8 cellular contexts compared by ENCODE assay signal in genomic region chr6:53361549-53362031, GRCh38. TPM values are rescaled to one million over a fixed set of nuclear protein-coding genes. Genes with fewer than 3 reads are reported as not detected.
DNase-seq lines count a peak whose midpoint lies in the region; ATAC-seq and TF ChIP-seq lines count a peak whose summit lies in the region.

No MANE protein-coding gene starts in this region.

- peak; percentile 53 for DNase-seq in stimulated activated CD4-positive, alpha-beta T cell treated with anti-CD3 and anti-CD28 coated beads, Interleukin-1b, Interleukin-23, amount 100 ng/mL, for 48 hours
- no peak for DNase-seq in stimulated activated CD4-positive, alpha-beta T cell treated with anti-CD3 and anti-CD28 coated beads, Interleukin-12 subunit alpha, Interleukin-12 subunit beta, amount 100 ng/mL, for 4 hours
- DNase-seq in activated CD4-positive, alpha-beta T cell treated with anti-CD3 and anti-CD28 coated beads for 4 hours, result peak; percentile 38 to 58
- peak; percentile 34 for DNase-seq in epithelial cell of prostate (ENCODE audit: low read depth, low spot score)
- no peak for DNase-seq in type B pancreatic cell (ENCODE audit: extremely low spot score, unreplicated experiment)
- no peak for DNase-seq in AML-193 (lab: John Stamatoyannopoulos, UW)
- no peak for DNase-seq in 8988T

- ATAC-seq in GM19463 (IDR thresholded peaks at IDR 0.05; ENCODE audit: unreplicated experiment), result no peak

- H3K27ac ChIP-seq in epithelial cell of prostate, result peak overlapping the region; percentile 14

- peaks cover 21% of the 10 kb centered on the region for H3K4me1 Mint-ChIP-seq in type B pancreatic cell (ENCODE audit: unreplicated experiment)

- no peaks in the 10 kb centered on the region for H3K9me3 Mint-ChIP-seq in type B pancreatic cell

- no peak for TF ChIP-seq CTCF in type B pancreatic cell (conservative IDR thresholded peaks at IDR 0.05)

- H3K4me3 Mint-ChIP-seq in type B pancreatic cell, result no peak overlapping the region

- peaks cover 3% of the 10 kb centered on the region for H3K36me3 Mint-ChIP-seq in type B pancreatic cell

- H3K27me3 Mint-ChIP-seq in type B pancreatic cell, result no peaks in the 10 kb centered on the region

- peak overlapping the region; percentile 42 for H3K27ac Mint-ChIP-seq in type B pancreatic cell

RNA-seq across cellular contexts. Expression of gene ELOVL5, which starts 12.8 kb away (rescaled TPM):
- 66.3 and 103 TPM in 2 replicates for total RNA-seq in type B pancreatic cell (ENCODE audit: low replicate concordance)

Comparison
In these comparisons a context has a peak if more than half of its experiments do, and no peak if none do; other contexts are left out.
1. DNase-seq: peak in stimulated activated CD4-positive, alpha-beta T cell treated with anti-CD3 and anti-CD28 coated beads, Interleukin-1b, Interleukin-23, amount 100 ng/mL, for 48 hours (single experiment), activated CD4-positive, alpha-beta T cell treated with anti-CD3 and anti-CD28 coated beads for 4 hours (2 of 2) and epithelial cell of prostate (single experiment); none in stimulated activated CD4-positive, alpha-beta T cell treated with anti-CD3 and anti-CD28 coated beads, Interleukin-12 subunit alpha, Interleukin-12 subunit beta, amount 100 ng/mL, for 4 hours (single experiment), type B pancreatic cell (single experiment), AML-193 (0 of 2) and 8988T (single experiment).